In genomic region chr16:86217001-86217890, GRCh38 we compare ENCODE assay signal across 28 cellular contexts.
A peak's percentile ranks its signal among the peaks of the same experiment; 100 is the strongest.
DNase-seq lines count a peak whose midpoint lies in the region; ATAC-seq and TF ChIP-seq lines count a peak whose summit lies in the region.
"Had no signal": no experiment of that assay in that cellular context is flagged by ENCODE, and none has a peak within 500 bp of the region (broad histone marks: within the 10 kb centered on the region; RNA-seq: fewer than 3 reads in every experiment).

No MANE protein-coding gene starts in this region.

- no peak overlapping the region for H3K4me2 ChIP-seq in neuronal stem cell (ENCODE audit: insufficient read depth, low read length, poor library complexity, severe bottlenecking)
- H3K4me2 ChIP-seq: BLaER1, PC-9 had no signal

- no peak overlapping the region for H2BK5ac ChIP-seq in neuronal stem cell (ENCODE audit: low read length)

- H3K79me1 ChIP-seq in neuronal stem cell (ENCODE audit: low read depth, low read length), result no peaks in the 10 kb centered on the region

- H3K27ac Mint-ChIP-seq in chondrocyte (ENCODE audit: unreplicated experiment) (no peak overlapping the region), immature natural killer cell (no peak overlapping the region)
- H3K27ac Mint-ChIP-seq: CD4-positive, CD25-positive, alpha-beta regulatory T cell had no signal

- H3K4me3 Mint-ChIP-seq in chondrocyte (ENCODE audit: unreplicated experiment), result no peak overlapping the region
- no peak overlapping the region for H3K4me3 Mint-ChIP-seq in immature natural killer cell
- H3K4me3 Mint-ChIP-seq: CD4-positive, CD25-positive, alpha-beta regulatory T cell; H9 had no signal

- no peak overlapping the region for H4K8ac ChIP-seq in neuronal stem cell (ENCODE audit: low read depth, low read length)

- no peak for ATAC-seq in upper lobe of right lung
- ATAC-seq: HepG2, K562, Right ventricle myocardium inferior had no signal

- H3K36me3 ChIP-seq in neuronal stem cell (replicated peaks in 1 of 2; ENCODE audit: control insufficient read depth in 2 of 2, insufficient read depth in 2 of 2, low read length in 2 of 2), result no peaks in the 10 kb centered on the region
- no peaks in the 10 kb centered on the region for H3K36me3 ChIP-seq in upper lobe of right lung
- H3K36me3 ChIP-seq: BLaER1, SJCRH30 had no signal

- H3K9me3 ChIP-seq in neuronal stem cell (replicated peaks in 1 of 2; ENCODE audit: control insufficient read depth in 2 of 2, insufficient read depth in 1 of 2, low read depth in 1 of 2, low read length in 2 of 2), result peaks cover 0 to 4% of the 10 kb centered on the region in 2 donors
- no peaks in the 10 kb centered on the region for H3K9me3 ChIP-seq in upper lobe of right lung
- H3K9me3 ChIP-seq: SJCRH30 had no signal

- H2AFZ ChIP-seq in neuronal stem cell (ENCODE audit: low read length), result no peak overlapping the region
- H2AFZ ChIP-seq: GM23248, PC-9 had no signal

- intact Hi-C loops in upper lobe of right lung (cut with DNase I), result no loop called here

- H3K27me3 ChIP-seq in neuronal stem cell (ENCODE audit: control insufficient read depth in 3 of 3, insufficient read depth in 3 of 3, low read depth in 1 of 3, low read length in 3 of 3), result peaks cover 0 to 14% (median 0%) of the 10 kb centered on the region in 3 experiments
- no peaks in the 10 kb centered on the region for H3K27me3 ChIP-seq in upper lobe of right lung
- H3K27me3 ChIP-seq: SJCRH30 had no signal

- no peak overlapping the region for H3K14ac ChIP-seq in neuronal stem cell (ENCODE audit: low read length)

- DNase-seq in activated CD8-positive, alpha-beta memory T cell treated with anti-CD3 and anti-CD28 coated beads, Interleukin-2, amount 50 U/mL, for 48 hours, result peak; percentile 15
- no peak for DNase-seq in activated CD8-positive, alpha-beta memory T cell treated with anti-CD3 and anti-CD28 coated beads for 24 hours
- DNase-seq in chondrocyte (ENCODE audit: low spot score), result peak; percentile 68
- no peak for DNase-seq in neuronal stem cell (ENCODE audit: low spot score)
- peak; percentile 58 for DNase-seq in upper lobe of right lung
- DNase-seq in SW 1271 (lab: John Stamatoyannopoulos, UW), result no peak
- DNase-seq in immature natural killer cell, result no peak
- DNase-seq in stimulated activated CD4-positive, alpha-beta T cell treated with anti-CD3 and anti-CD28 coated beads, Interleukin-12 subunit alpha, Interleukin-12 subunit beta, amount 100 ng/mL, for 4 hours, result no peak
- DNase-seq: 8988T; ACHN; CD4-positive, CD25-positive, alpha-beta regulatory T cell; DMS153; DND-41; GM23248; H9; Kasumi-1; NCI-H1092 treated with DMSO at 0.1 percent for 48 hours; NCI-H1436; NCI-H187 treated with DMSO at 0.1 percent for 48 hours; NCI-H2171 treated with DMSO at 0.1 percent for 48 hours; NCI-H524 treated with DMSO at 0.1 percent for 48 hours; NCI-H774; PC-9; SJCRH30 had no signal

- no peak overlapping the region for H3K23ac ChIP-seq in neuronal stem cell (ENCODE audit: low read depth, low read length, poor library complexity)

- no peak overlapping the region for H3K4ac ChIP-seq in neuronal stem cell (ENCODE audit: low read length)

- no peak overlapping the region for H4K91ac ChIP-seq in neuronal stem cell (ENCODE audit: low read depth, low read length, poor library complexity)

- H3K4me1 Mint-ChIP-seq in chondrocyte (ENCODE audit: low read depth), result peaks cover 6% of the 10 kb centered on the region
- H3K4me1 Mint-ChIP-seq in immature natural killer cell, result peaks cover 17 to 18% of the 10 kb centered on the region in 2 donors
- H3K4me1 Mint-ChIP-seq: CD4-positive, CD25-positive, alpha-beta regulatory T cell had no signal

- no peak for TF ChIP-seq CTCF in chondrocyte (IDR thresholded peaks at IDR 0.05)
- TF ChIP-seq CTCF in upper lobe of right lung (IDR thresholded peaks at IDR 0.05), result no peak

- H2AK5ac ChIP-seq in neuronal stem cell (ENCODE audit: low read depth, low read length), result no peak overlapping the region

- peak overlapping the region; percentile 32 for H3K18ac ChIP-seq in neuronal stem cell (ENCODE audit: low read length)

- no peaks in the 10 kb centered on the region for H3K36me3 Mint-ChIP-seq in chondrocyte (ENCODE audit: low read depth)
- H3K36me3 Mint-ChIP-seq in immature natural killer cell, result no peaks in the 10 kb centered on the region
- H3K36me3 Mint-ChIP-seq: CD4-positive, CD25-positive, alpha-beta regulatory T cell had no signal

- no peak overlapping the region for H3K4me3 ChIP-seq in neuronal stem cell (ENCODE audit: low read length in 2 of 2)
- no peak overlapping the region for H3K4me3 ChIP-seq in upper lobe of right lung
- H3K4me3 ChIP-seq: BLaER1, GM23248, K562, PC-9, SJCRH30 had no signal

- H2BK120ac ChIP-seq in neuronal stem cell (ENCODE audit: low read depth, low read length), result no peak overlapping the region

- H3K9ac ChIP-seq in neuronal stem cell (ENCODE audit: low read depth, low read length, poor library complexity), result no peak overlapping the region
- H3K9ac ChIP-seq: BLaER1, GM23248 had no signal

- peaks cover 23% of the 10 kb centered on the region for H3K27me3 Mint-ChIP-seq in chondrocyte (ENCODE audit: low read depth)
- peaks cover 0 to 8% (median 6%) of the 10 kb centered on the region in 3 donors for H3K27me3 Mint-ChIP-seq in immature natural killer cell (ENCODE audit: low read depth in 3 of 3)

- H3K27ac ChIP-seq in neuronal stem cell (replicated peaks; ENCODE audit: low read length) (no peak overlapping the region), upper lobe of right lung (no peak overlapping the region)
- H3K27ac ChIP-seq: BLaER1, GM23248, PC-9, SJCRH30 had no signal

- H3K4me1 ChIP-seq in neuronal stem cell (ENCODE audit: control insufficient read depth in 2 of 2, insufficient read depth in 1 of 2, low read depth in 1 of 2, low read length in 2 of 2) (no peaks in the 10 kb centered on the region), upper lobe of right lung (peaks cover 17% of the 10 kb centered on the region)
- H3K4me1 ChIP-seq: SJCRH30 had no signal

- no peak overlapping the region for H2BK15ac ChIP-seq in neuronal stem cell (ENCODE audit: low read length)

- no CpG with 5 or more reads among the region's 27 CpGs for WGBS in neuronal stem cell (ENCODE audit: extremely low coverage in 2 of 2, insufficient read length in 2 of 2, insufficient replicate concordance in 1 of 2), 2 donors

- H3K9me3 Mint-ChIP-seq in chondrocyte (ENCODE audit: low read depth) (peaks cover 5% of the 10 kb centered on the region), immature natural killer cell (peaks cover 0 to 4% (median 0%) of the 10 kb centered on the region in 6 donors)

- peak overlapping the region; percentile 16 for H2BK12ac ChIP-seq in neuronal stem cell (ENCODE audit: low read length)

Comparison
In these comparisons a context has a peak if more than half of its experiments do, and no peak if none do; other contexts are left out.
1. DNase-seq: peak in activated CD8-positive, alpha-beta memory T cell treated with anti-CD3 and anti-CD28 coated beads, Interleukin-2, amount 50 U/mL, for 48 hours (single experiment), chondrocyte (single experiment) and upper lobe of right lung (single experiment); none in activated CD8-positive, alpha-beta memory T cell treated with anti-CD3 and anti-CD28 coated beads for 24 hours (single experiment), neuronal stem cell (single experiment), SW 1271 (0 of 2), immature natural killer cell (0 of 3) and stimulated activated CD4-positive, alpha-beta T cell treated with anti-CD3 and anti-CD28 coated beads, Interleukin-12 subunit alpha, Interleukin-12 subunit beta, amount 100 ng/mL, for 4 hours (single experiment).